Comparison of ENCODE assay signal across 14 cellular contexts in the genomic region with DNA sequence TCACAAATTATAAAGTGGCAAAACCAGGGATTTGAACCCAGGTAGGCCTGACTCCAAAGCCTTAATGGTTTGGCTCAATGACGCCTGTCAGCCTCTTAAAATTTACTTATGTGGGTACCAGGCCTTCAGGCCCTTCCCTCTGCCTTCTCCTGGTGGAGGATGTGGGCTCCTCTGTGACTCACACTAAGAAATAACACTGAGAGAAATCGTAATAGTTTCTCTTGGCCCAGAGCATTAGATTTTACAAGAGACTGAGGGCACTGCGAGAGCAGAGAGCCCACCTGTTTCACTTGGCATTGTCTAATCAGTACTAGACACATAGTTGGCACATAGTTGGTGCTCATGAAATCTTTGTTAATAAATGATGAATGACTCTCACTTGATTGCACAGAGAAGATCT.
DNase-seq lines count a peak whose midpoint lies in the region; ATAC-seq, FAIRE-seq and TF ChIP-seq lines count a peak whose summit lies in the region.
"Had no signal": no experiment of that assay in that cellular context is flagged by ENCODE, and none has a peak within 500 bp of the region (broad histone marks: within the 10 kb centered on the region; RNA-seq: fewer than 3 reads in every experiment).

No MANE protein-coding gene starts in this region.

- no peak overlapping the region for H3K9ac ChIP-seq in neural progenitor cell

- no peaks in the 10 kb centered on the region for H3K79me2 ChIP-seq in neural progenitor cell (ENCODE audit: low read depth)
- H3K79me2 ChIP-seq in hepatocyte = no peaks in the 10 kb centered on the region

- H3K9me2 ChIP-seq in hepatocyte (replicated peaks; ENCODE audit: insufficient read depth) = no peaks in the 10 kb centered on the region

- H3K4me3 ChIP-seq in neural progenitor cell (no peak overlapping the region), hepatocyte (no peak overlapping the region)
- H3K4me3 ChIP-seq: thyroid gland had no signal

- peaks cover 0 to 3% of the 10 kb centered on the region in 2 donors for H3K36me3 Mint-ChIP-seq in activated T-cell treated with anti-CD3 and anti-CD28 coated beads, Interleukin-2, amount 50 U/mL, for 72 hours (ENCODE audit: insufficient read depth in 2 of 2)
- H3K36me3 Mint-ChIP-seq in neural progenitor cell = no peaks in the 10 kb centered on the region

- peak; percentile 44 for FAIRE-seq in urothelium cell line (lab: Jason Lieb, UNC)

- H3K4me2 ChIP-seq in neural progenitor cell (no peak overlapping the region), hepatocyte (no peak overlapping the region)

- H3K4me3 Mint-ChIP-seq in activated T-cell treated with anti-CD3 and anti-CD28 coated beads, Interleukin-2, amount 50 U/mL, for 72 hours = peak overlapping the region; percentile 29 to 42
- H3K4me3 Mint-ChIP-seq in neural progenitor cell = no peak overlapping the region

- H3K27me3 ChIP-seq in foreskin keratinocyte (no peaks in the 10 kb centered on the region), neural progenitor cell (no peaks in the 10 kb centered on the region), hepatocyte (no peaks in the 10 kb centered on the region)
- H3K27me3 ChIP-seq: thyroid gland had no signal

- no peak overlapping the region for H2AFZ ChIP-seq in neural progenitor cell (replicated peaks)
- no peak overlapping the region for H2AFZ ChIP-seq in hepatocyte

- H3K27ac ChIP-seq in foreskin keratinocyte (no peak overlapping the region), neural progenitor cell (no peak overlapping the region), hepatocyte (no peak overlapping the region)
- H3K27ac ChIP-seq: HL-60, thyroid gland had no signal

- no peaks in the 10 kb centered on the region for H3K36me3 ChIP-seq in neural progenitor cell
- H3K36me3 ChIP-seq in hepatocyte (replicated peaks; ENCODE audit: insufficient read depth, low read depth) = no peaks in the 10 kb centered on the region
- H3K36me3 ChIP-seq: thyroid gland had no signal

- H3F3A ChIP-seq in neural progenitor cell (ENCODE audit: low read depth) = no peaks in the 10 kb centered on the region

- no peaks in the 10 kb centered on the region for H3K9me3 Mint-ChIP-seq in activated T-cell treated with anti-CD3 and anti-CD28 coated beads, Interleukin-2, amount 50 U/mL, for 72 hours
- H3K9me3 Mint-ChIP-seq in neural progenitor cell = no peaks in the 10 kb centered on the region

- H3K4me1 ChIP-seq in foreskin keratinocyte (peaks cover 13% of the 10 kb centered on the region), neural progenitor cell (peaks cover 4% of the 10 kb centered on the region), hepatocyte (ENCODE audit: insufficient read depth) (peaks cover 24% of the 10 kb centered on the region)

- DNase-seq in activated naive CD4-positive, alpha-beta T cell treated with Interleukin-2 at 50 U/mL for 16 hours = peak; percentile 30
- no peak for DNase-seq in activated naive CD4-positive, alpha-beta T cell (lab: John Stamatoyannopoulos, UW)
- DNase-seq in activated T-cell treated with anti-CD3 and anti-CD28 coated beads, Interleukin-2, amount 50 U/mL, for 72 hours = peak; percentile 37 to 64
- DNase-seq in foreskin keratinocyte (peak in 1 of 2 donors; percentile 48), urothelium cell line (ENCODE audit: low spot score) (peak; percentile 57), neural progenitor cell (ENCODE audit: low spot score) (no peak), hepatocyte (ENCODE audit: low spot score) (no peak), omental fat pad (ENCODE audit: low spot score) (no peak)
- DNase-seq: effector memory CD4-positive, alpha-beta T cell; NCI-H1092 treated with DMSO at 0.1 percent for 48 hours; NCI-H82; thyroid gland had no signal

- WGBS in hepatocyte (ENCODE audit: low lambda C conversion rate, missing lambda C conversion rate) = 70% methylated on average over 3 of the region's 3 CpGs

- peaks cover 68% of the 10 kb centered on the region for H3K4me1 Mint-ChIP-seq in activated T-cell treated with anti-CD3 and anti-CD28 coated beads, Interleukin-2, amount 50 U/mL, for 72 hours (ENCODE audit: low read depth)
- H3K4me1 Mint-ChIP-seq in neural progenitor cell = peaks cover 18% of the 10 kb centered on the region

- H3K27me3 Mint-ChIP-seq in activated T-cell treated with anti-CD3 and anti-CD28 coated beads, Interleukin-2, amount 50 U/mL, for 72 hours (ENCODE audit: low read depth) = no peaks in the 10 kb centered on the region
- peaks cover 10% of the 10 kb centered on the region for H3K27me3 Mint-ChIP-seq in neural progenitor cell (ENCODE audit: insufficient read depth, low read depth)

- peak; percentile 25 to 36 for ATAC-seq in activated T-cell treated with anti-CD3 and anti-CD28 coated beads, Interleukin-2, amount 50 U/mL, for 72 hours (replicated peaks in 1 of 2)
- ATAC-seq in foreskin keratinocyte (no peak), omental fat pad (ENCODE audit: low FRiP score) (no peak)
- ATAC-seq: HCT116 had no signal

- H3K9me3 ChIP-seq in neural progenitor cell (ENCODE audit: low read depth) = no peaks in the 10 kb centered on the region
- no peaks in the 10 kb centered on the region for H3K9me3 ChIP-seq in hepatocyte (ENCODE audit: low read depth)
- H3K9me3 ChIP-seq: thyroid gland had no signal

- H3K27ac Mint-ChIP-seq in activated T-cell treated with anti-CD3 and anti-CD28 coated beads, Interleukin-2, amount 50 U/mL, for 72 hours = peak overlapping the region; percentile 18
- H3K27ac Mint-ChIP-seq in neural progenitor cell = no peak overlapping the region

- H4K20me1 ChIP-seq in neural progenitor cell (ENCODE audit: low read depth) = no peaks in the 10 kb centered on the region
- H4K20me1 ChIP-seq in hepatocyte (ENCODE audit: insufficient read depth, poor library complexity, severe bottlenecking) = no peaks in the 10 kb centered on the region

- peak; percentile 9 for TF ChIP-seq CTCF in foreskin keratinocyte (conservative IDR thresholded peaks at IDR 0.05)
- no peak for TF ChIP-seq CTCF in neural progenitor cell (IDR thresholded peaks at IDR 0.05)
- TF ChIP-seq CTCF in hepatocyte (IDR thresholded peaks at IDR 0.05; ENCODE audit: poor library complexity) = no peak
- TF ChIP-seq CTCF in omental fat pad (IDR thresholded peaks at IDR 0.05) = no peak

Comparison
In these comparisons a context has a peak if more than half of its experiments do, and no peak if none do; other contexts are left out.
1. DNase-seq: peak in activated naive CD4-positive, alpha-beta T cell treated with Interleukin-2 at 50 U/mL for 16 hours (single experiment), activated T-cell treated with anti-CD3 and anti-CD28 coated beads, Interleukin-2, amount 50 U/mL, for 72 hours (2 of 2) and urothelium cell line (single experiment); none in activated naive CD4-positive, alpha-beta T cell (0 of 4), neural progenitor cell (single experiment), hepatocyte (single experiment) and omental fat pad (single experiment).
2. ATAC-seq: peak in activated T-cell treated with anti-CD3 and anti-CD28 coated beads, Interleukin-2, amount 50 U/mL, for 72 hours (2 of 2); none in foreskin keratinocyte (single experiment) and omental fat pad (single experiment).